ENCODE assay signal across 17 cellular contexts in the genomic region with DNA sequence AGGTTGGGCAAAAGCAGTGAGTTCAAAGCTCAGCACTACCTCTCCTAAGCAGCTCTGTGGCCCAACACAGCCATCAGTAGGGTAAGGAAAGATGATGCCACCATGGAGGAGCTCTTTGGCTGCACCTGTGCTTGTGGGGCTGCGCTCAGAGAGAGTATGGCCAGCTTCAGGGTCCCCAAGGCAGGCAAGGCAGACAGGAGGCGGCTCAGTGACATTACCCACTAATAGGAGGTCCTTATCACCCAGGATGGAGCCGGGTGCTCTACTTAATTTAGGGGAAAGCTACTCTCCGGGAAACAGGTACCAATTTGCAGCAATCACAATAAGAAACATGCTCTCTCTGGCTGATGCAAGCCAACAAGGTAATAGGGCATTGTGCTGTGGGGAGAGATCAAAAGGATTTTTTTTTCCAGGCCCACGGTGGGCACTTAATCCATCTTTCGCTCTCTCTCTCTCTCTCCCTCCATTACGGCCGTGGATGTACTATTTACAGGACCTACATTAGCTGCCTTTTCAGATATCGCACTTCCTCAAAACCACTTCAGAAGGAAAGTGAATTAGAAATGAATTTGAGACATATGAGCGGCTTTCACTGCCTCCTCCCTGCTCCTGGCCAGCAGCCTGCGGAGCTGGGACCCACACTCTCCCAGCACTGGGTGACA.
DNase-seq lines count a peak whose midpoint lies in the region.
"Had no signal": no experiment of that assay in that cellular context is flagged by ENCODE, and none has a peak within 500 bp of the region (broad histone marks: within the 10 kb centered on the region; RNA-seq: fewer than 3 reads in every experiment).

No MANE protein-coding gene starts in this region.

- no peak overlapping the region for H4K12ac ChIP-seq in trophoblast cell (ENCODE audit: low read depth, low read length)

- peak overlapping the region; percentile 67 for H2BK12ac ChIP-seq in trophoblast cell (ENCODE audit: low read length)

- peak overlapping the region; percentile 86 for H4K5ac ChIP-seq in mesendoderm (ENCODE audit: low read length)

- peak overlapping the region; percentile 19 for H3K14ac ChIP-seq in trophoblast cell (ENCODE audit: low read length)

- WGBS in mesendoderm (ENCODE audit: extremely low coverage, insufficient coverage, low lambda C conversion rate), result no CpG with 5 or more reads among the region's 11 CpGs
- WGBS in trophoblast cell (ENCODE audit: extremely low coverage, insufficient coverage, insufficient read length), result no CpG with 5 or more reads among the region's 11 CpGs

- H3K9me3 Mint-ChIP-seq in activated T-cell treated with anti-CD3 and anti-CD28 coated beads, Interleukin-2, amount 50 U/mL, for 24 hours, result no peaks in the 10 kb centered on the region

- H4K91ac ChIP-seq in trophoblast cell (ENCODE audit: low read depth, low read length), result peak overlapping the region; percentile 70

- no peak overlapping the region for H3K27ac Mint-ChIP-seq in activated T-cell treated with anti-CD3 and anti-CD28 coated beads, Interleukin-2, amount 50 U/mL, for 24 hours

- H3K4me1 ChIP-seq in mesendoderm (ENCODE audit: control insufficient read depth, low read depth, low read length), result peaks cover 10% of the 10 kb centered on the region
- H3K4me1 ChIP-seq in trophoblast cell (ENCODE audit: control insufficient read depth in 1 of 2, insufficient read depth in 2 of 2, low read length in 2 of 2), result peaks cover 12 to 15% of the 10 kb centered on the region in 2 experiments

- H2BK15ac ChIP-seq in mesendoderm (replicated peaks; ENCODE audit: low read depth), result no peak overlapping the region

- H3K4ac ChIP-seq in mesendoderm (ENCODE audit: low read depth, low read length), result peak overlapping the region; percentile 48
- H3K4ac ChIP-seq in trophoblast cell (ENCODE audit: low read depth, low read length), result no peak overlapping the region

- DNase-seq in NCI-H2227 (lab: John Stamatoyannopoulos, UW; ENCODE audit: unreplicated experiment) (peak; percentile 66), SW480 (ENCODE audit: low spot score) (peak; percentile 64), mesendoderm (no peak), trophoblast cell (no peak)
- DNase-seq in effector CD4-positive, alpha-beta T cell, result no peak
- no peak for DNase-seq in activated CD4-positive, alpha-beta T cell treated with anti-CD3 and anti-CD28 coated beads, Interleukin-2, amount 50 U/mL, for 4 hours
- DNase-seq in activated T-cell treated with anti-CD3 and anti-CD28 coated beads, Interleukin-2, amount 50 U/mL, for 24 hours, result no peak
- DNase-seq: ACHN, C1 segment of cervical spinal cord, DMS79, NCI-H1417 treated with DMSO at 0.1 percent for 48 hours, NCI-H187 treated with DMSO at 0.1 percent for 48 hours, NCI-H446 treated with DMSO at 0.1 percent for 48 hours, NCI-H774, SHP77 treated with DMSO at 0.1 percent for 48 hours, SK-N-SH had no signal

- peak overlapping the region; percentile 77 for H3K56ac ChIP-seq in mesendoderm (ENCODE audit: low read length)

- H3K27me3 ChIP-seq in mesendoderm (ENCODE audit: insufficient read depth, low read length, poor library complexity) (no peaks in the 10 kb centered on the region), trophoblast cell (ENCODE audit: insufficient read depth, low read length) (no peaks in the 10 kb centered on the region)

- no peak overlapping the region for H3K9ac ChIP-seq in mesendoderm (ENCODE audit: low read length)
- no peak overlapping the region for H3K9ac ChIP-seq in trophoblast cell (ENCODE audit: low read length)
- H3K9ac ChIP-seq: KMS-11, SK-N-SH had no signal

- no peak overlapping the region for H3K4me3 Mint-ChIP-seq in activated T-cell treated with anti-CD3 and anti-CD28 coated beads, Interleukin-2, amount 50 U/mL, for 24 hours

- H2BK5ac ChIP-seq in mesendoderm (ENCODE audit: low read length) (peak overlapping the region; percentile 92), trophoblast cell (ENCODE audit: low read depth, low read length, poor library complexity) (no peak overlapping the region)

- no peak overlapping the region for H2AFZ ChIP-seq in trophoblast cell (ENCODE audit: insufficient read depth, low read length, poor library complexity)

- H3K18ac ChIP-seq in mesendoderm (ENCODE audit: low read length) (peak overlapping the region; percentile 91), trophoblast cell (ENCODE audit: low read length) (peak overlapping the region; percentile 54)

- H2AK5ac ChIP-seq in mesendoderm (ENCODE audit: low read length), result peak overlapping the region; percentile 72
- H2AK5ac ChIP-seq in trophoblast cell (ENCODE audit: low read length), result peak overlapping the region; percentile 63

- no peak overlapping the region for H3K27ac ChIP-seq in mesendoderm (ENCODE audit: low read depth, low read length)
- H3K27ac ChIP-seq in trophoblast cell (ENCODE audit: low read depth, low read length), result no peak overlapping the region
- H3K27ac ChIP-seq: KMS-11 had no signal

- no peaks in the 10 kb centered on the region for H3K27me3 Mint-ChIP-seq in activated T-cell treated with anti-CD3 and anti-CD28 coated beads, Interleukin-2, amount 50 U/mL, for 24 hours

- no peaks in the 10 kb centered on the region for H3K79me2 ChIP-seq in mesendoderm (ENCODE audit: control insufficient read depth, insufficient read depth, low read length)
- H3K79me2 ChIP-seq in trophoblast cell (ENCODE audit: control insufficient read depth, insufficient read depth, low read length, poor library complexity), result no peaks in the 10 kb centered on the region

- H3K4me3 ChIP-seq in mesendoderm (ENCODE audit: low read length) (no peak overlapping the region), trophoblast cell (ENCODE audit: low read depth, low read length) (no peak overlapping the region)

- H3K23ac ChIP-seq in mesendoderm (ENCODE audit: low read length), result no peak overlapping the region
- no peak overlapping the region for H3K23ac ChIP-seq in trophoblast cell (ENCODE audit: low read length)

- H3K36me3 Mint-ChIP-seq in activated T-cell treated with anti-CD3 and anti-CD28 coated beads, Interleukin-2, amount 50 U/mL, for 24 hours (ENCODE audit: low read depth), result no peaks in the 10 kb centered on the region

- peak overlapping the region; percentile 62 for H2BK120ac ChIP-seq in mesendoderm (ENCODE audit: low read depth, low read length)
- H2BK120ac ChIP-seq in trophoblast cell (ENCODE audit: insufficient read depth, low read length, poor library complexity), result peak overlapping the region; percentile 53

- H3K9me3 ChIP-seq in trophoblast cell (ENCODE audit: insufficient read depth, low read depth, low read length), result peaks cover 6% of the 10 kb centered on the region
- H3K9me3 ChIP-seq: SK-N-SH had no signal

- no peaks in the 10 kb centered on the region for H3K79me1 ChIP-seq in mesendoderm (ENCODE audit: low read length)
- no peaks in the 10 kb centered on the region for H3K79me1 ChIP-seq in trophoblast cell (ENCODE audit: low read length)

- H4K8ac ChIP-seq in mesendoderm (ENCODE audit: low read depth, low read length), result peak overlapping the region; percentile 29
- no peak overlapping the region for H4K8ac ChIP-seq in trophoblast cell (ENCODE audit: low read depth, low read length)

- no peaks in the 10 kb centered on the region for H3K4me1 Mint-ChIP-seq in activated T-cell treated with anti-CD3 and anti-CD28 coated beads, Interleukin-2, amount 50 U/mL, for 24 hours (ENCODE audit: low read depth)

- no peaks in the 10 kb centered on the region for H3K36me3 ChIP-seq in mesendoderm (ENCODE audit: control insufficient read depth, insufficient read depth, low read length)
- H3K36me3 ChIP-seq in trophoblast cell (ENCODE audit: control insufficient read depth in 1 of 2, insufficient read depth in 2 of 2, low read length in 2 of 2), result no peaks in the 10 kb centered on the region

- no peak overlapping the region for H3K4me2 ChIP-seq in mesendoderm (ENCODE audit: low read length)
- H3K4me2 ChIP-seq in trophoblast cell (ENCODE audit: low read length), result no peak overlapping the region
- H3K4me2 ChIP-seq: KMS-11, SK-N-SH had no signal

Comparison
In these comparisons a context has a peak if more than half of its experiments do, and no peak if none do; other contexts are left out.
1. DNase-seq: peak in NCI-H2227 (single experiment) and SW480 (single experiment); none in mesendoderm (single experiment), trophoblast cell (0 of 2), effector CD4-positive, alpha-beta T cell (single experiment), activated CD4-positive, alpha-beta T cell treated with anti-CD3 and anti-CD28 coated beads, Interleukin-2, amount 50 U/mL, for 4 hours (0 of 2) and activated T-cell treated with anti-CD3 and anti-CD28 coated beads, Interleukin-2, amount 50 U/mL, for 24 hours (single experiment).